8 cellular contexts compared by ENCODE assay signal in genomic region chr1:56330400-56331026, GRCh38.
DNase-seq lines count a peak whose midpoint lies in the region; ATAC-seq and TF ChIP-seq lines count a peak whose summit lies in the region.

No MANE protein-coding gene starts in this region.

- H4K20me1 ChIP-seq in fibroblast of lung (ENCODE audit: control insufficient read depth, extremely low read depth, insufficient read depth, low read length) = no peaks in the 10 kb centered on the region

- H3K9me3 Mint-ChIP-seq in activated T-helper 2 cell treated with anti-CD3 and anti-CD28 coated beads, Interferon-gamma antibody, Interleukin-2, Interleukin-4, amounts not matched to agents 10 μg/mL and 5 μg/mL and 100 μg/mL, durations not matched to agents 14 hours and 24 hours and 36 hours = no peaks in the 10 kb centered on the region

- no peak overlapping the region for H3K4me3 Mint-ChIP-seq in activated T-helper 2 cell treated with anti-CD3 and anti-CD28 coated beads, Interferon-gamma antibody, Interleukin-2, Interleukin-4, amounts not matched to agents 10 μg/mL and 5 μg/mL and 100 μg/mL, durations not matched to agents 14 hours and 24 hours and 36 hours (ENCODE audit: low read depth)

- no peaks in the 10 kb centered on the region for H3K36me3 ChIP-seq in fibroblast of lung (ENCODE audit: control insufficient read depth, insufficient read depth, low read length)

- H3K27me3 ChIP-seq in fibroblast of lung (ENCODE audit: control insufficient read depth, insufficient read depth, low read length) = no peaks in the 10 kb centered on the region

- no peaks in the 10 kb centered on the region for H3K79me2 ChIP-seq in fibroblast of lung (ENCODE audit: control insufficient read depth, insufficient read depth, low read length)

- H3K4me1 ChIP-seq in fibroblast of lung (ENCODE audit: control insufficient read depth, extremely low read depth, insufficient read depth, low read length) = peaks cover 11% of the 10 kb centered on the region

- no peak overlapping the region for H3K27ac ChIP-seq in fibroblast of lung (ENCODE audit: insufficient read depth, low read length)

- no peak for TF ChIP-seq CTCF in fibroblast of lung (conservative IDR thresholded peaks at IDR 0.05 in 1 of 2, IDR thresholded peaks at IDR 0.05 in 1 of 2; ENCODE audit: low read depth in 1 of 2, low read length in 2 of 2)

- intact Hi-C loops in activated T-helper 2 cell treated with anti-CD3 and anti-CD28 coated beads, Interferon-gamma antibody, Interleukin-2, Interleukin-4, amounts not matched to agents 10 μg/mL and 5 μg/mL and 100 μg/mL, durations not matched to agents 14 hours and 24 hours and 36 hours (cut with micrococcal nuclease) = no loop called here

- H2AFZ ChIP-seq in fibroblast of lung (ENCODE audit: low read length) = no peak overlapping the region

- ATAC-seq in GM21529 (IDR thresholded peaks at IDR 0.05; ENCODE audit: unreplicated experiment) = peak; percentile 92
- peak; percentile 94 for ATAC-seq in HG03575 (IDR thresholded peaks at IDR 0.05; ENCODE audit: extremely low read depth, insufficient number of reproducible peaks, low FRiP score, unreplicated experiment)

- H3K4me1 Mint-ChIP-seq in activated T-helper 2 cell treated with anti-CD3 and anti-CD28 coated beads, Interferon-gamma antibody, Interleukin-2, Interleukin-4, amounts not matched to agents 10 μg/mL and 5 μg/mL and 100 μg/mL, durations not matched to agents 14 hours and 24 hours and 36 hours (ENCODE audit: low read depth) = peaks cover 8% of the 10 kb centered on the region

- no peaks in the 10 kb centered on the region for H3K9me3 ChIP-seq in fibroblast of lung (ENCODE audit: control insufficient read depth, insufficient read depth, low read depth, low read length)

- H3K9ac ChIP-seq in fibroblast of lung (ENCODE audit: insufficient read depth, low read length) = no peak overlapping the region

- H3K4me3 ChIP-seq in fibroblast of lung (replicated peaks in 1 of 4; ENCODE audit: control extremely low read depth in 1 of 4, insufficient read depth in 1 of 4, low read depth in 3 of 4, low read length in 4 of 4) = no peak overlapping the region

- peak; percentile 63 for DNase-seq in ELR (ENCODE audit: low read depth)
- DNase-seq in fibroblast of lung (ENCODE audit: low read depth in 2 of 2) = peak; percentile 74 to 80
- DNase-seq in NCI-H774 (lab: John Stamatoyannopoulos, UW) = no peak
- DNase-seq in activated T-helper 2 cell treated with anti-CD3 and anti-CD28 coated beads, Interferon-gamma antibody, Interleukin-2, Interleukin-4, amounts not matched to agents 10 μg/mL and 5 μg/mL and 100 μg/mL, durations not matched to agents 14 hours and 24 hours and 36 hours (ENCODE audit: low spot score) = no peak
- DNase-seq in central memory CD4-positive, alpha-beta T cell = no peak
- DNase-seq in activated naive CD4-positive, alpha-beta T cell treated with anti-CD3 and anti-CD28 coated beads, Interleukin-2, amount 50 U/mL, for 16 hours = no peak

- H3K4me2 ChIP-seq in fibroblast of lung (ENCODE audit: extremely low read depth, insufficient read depth, low read length) = no peak overlapping the region

- H3K36me3 Mint-ChIP-seq in activated T-helper 2 cell treated with anti-CD3 and anti-CD28 coated beads, Interferon-gamma antibody, Interleukin-2, Interleukin-4, amounts not matched to agents 10 μg/mL and 5 μg/mL and 100 μg/mL, durations not matched to agents 14 hours and 24 hours and 36 hours (ENCODE audit: low read depth) = no peaks in the 10 kb centered on the region

- H3K27ac Mint-ChIP-seq in activated T-helper 2 cell treated with anti-CD3 and anti-CD28 coated beads, Interferon-gamma antibody, Interleukin-2, Interleukin-4, amounts not matched to agents 10 μg/mL and 5 μg/mL and 100 μg/mL, durations not matched to agents 14 hours and 24 hours and 36 hours = no peak overlapping the region

- no peaks in the 10 kb centered on the region for H3K27me3 Mint-ChIP-seq in activated T-helper 2 cell treated with anti-CD3 and anti-CD28 coated beads, Interferon-gamma antibody, Interleukin-2, Interleukin-4, amounts not matched to agents 10 μg/mL and 5 μg/mL and 100 μg/mL, durations not matched to agents 14 hours and 24 hours and 36 hours (ENCODE audit: low read depth)

Comparison
In these comparisons a context has a peak if more than half of its experiments do, and no peak if none do; other contexts are left out.
1. DNase-seq: peak in ELR (single experiment) and fibroblast of lung (2 of 2); none in NCI-H774 (single experiment), activated T-helper 2 cell treated with anti-CD3 and anti-CD28 coated beads, Interferon-gamma antibody, Interleukin-2, Interleukin-4, amounts not matched to agents 10 μg/mL and 5 μg/mL and 100 μg/mL, durations not matched to agents 14 hours and 24 hours and 36 hours (single experiment), central memory CD4-positive, alpha-beta T cell (single experiment) and activated naive CD4-positive, alpha-beta T cell treated with anti-CD3 and anti-CD28 coated beads, Interleukin-2, amount 50 U/mL, for 16 hours (single experiment).